11 cellular contexts compared by ENCODE assay signal in the genomic region with DNA sequence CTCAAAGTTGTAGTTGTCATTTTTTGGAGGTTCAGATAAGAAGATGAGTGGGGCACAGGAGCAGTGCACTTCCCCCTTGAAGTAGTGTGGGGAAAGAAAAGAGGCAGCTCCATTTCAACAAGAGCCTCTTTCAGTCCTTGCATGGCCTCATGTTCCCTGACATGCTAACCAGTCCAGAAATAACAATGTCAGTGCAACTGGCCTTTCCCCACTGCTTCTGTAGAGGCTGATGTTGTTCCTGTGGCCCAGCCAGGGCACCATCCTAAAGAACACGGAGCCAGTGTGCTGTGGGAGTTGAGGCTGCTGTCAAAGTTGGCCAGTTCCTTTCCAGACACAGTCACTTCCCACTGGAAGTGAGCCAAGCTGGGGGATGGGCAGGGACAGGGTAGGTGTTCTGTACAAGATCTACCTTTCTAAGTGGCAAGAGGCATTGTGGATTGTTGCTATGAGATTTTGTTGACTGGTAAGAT.
DNase-seq lines count a peak whose midpoint lies in the region; ATAC-seq and TF ChIP-seq lines count a peak whose summit lies in the region.
"Had no signal": no experiment of that assay in that cellular context is flagged by ENCODE, and none has a peak within 500 bp of the region (broad histone marks: within the 10 kb centered on the region; RNA-seq: fewer than 3 reads in every experiment).

No MANE protein-coding gene starts in this region.

- intact Hi-C loops in vagina (cut with DNase I): no loop called here

- no peak for TF ChIP-seq POLR2A in vagina (IDR thresholded peaks at IDR 0.05)

- H3K27ac ChIP-seq in 22Rv1 (peak overlapping the region; percentile 50), mesendoderm (ENCODE audit: low read depth, low read length) (no peak overlapping the region), vagina (no peak overlapping the region)

- no peak overlapping the region for H2BK15ac ChIP-seq in mesendoderm (replicated peaks; ENCODE audit: low read depth)

- TF ChIP-seq CTCF in 22Rv1 (IDR thresholded peaks at IDR 0.05): no peak
- TF ChIP-seq CTCF in cardiac fibroblast (IDR thresholded peaks at IDR 0.05; ENCODE audit: low read depth, low read length): no peak
- no peak for TF ChIP-seq CTCF in vagina (IDR thresholded peaks at IDR 0.05)

- ATAC-seq in HG03095 (IDR thresholded peaks at IDR 0.05; ENCODE audit: unreplicated experiment): no peak

- peak; percentile 39; the same call in 1 of the 2 replicates for TF ChIP-seq RAD21 in Ishikawa (IDR thresholded peaks at IDR 0.05; ENCODE audit: low read depth)

- no peaks in the 10 kb centered on the region for H3K79me2 ChIP-seq in mesendoderm (ENCODE audit: control insufficient read depth, insufficient read depth, low read length)

- H3K27me3 ChIP-seq in mesendoderm (ENCODE audit: insufficient read depth, low read length, poor library complexity): no peaks in the 10 kb centered on the region
- no peaks in the 10 kb centered on the region for H3K27me3 ChIP-seq in vagina

- H3K4me1 ChIP-seq in mesendoderm (ENCODE audit: control insufficient read depth, low read depth, low read length): no peaks in the 10 kb centered on the region
- H3K4me1 ChIP-seq in vagina: peaks cover 40% of the 10 kb centered on the region

- no peak overlapping the region for H3K9ac ChIP-seq in mesendoderm (ENCODE audit: low read length)

- no peak overlapping the region for H2BK5ac ChIP-seq in mesendoderm (ENCODE audit: low read length)

- no peak overlapping the region for H3K18ac ChIP-seq in mesendoderm (ENCODE audit: low read length)

- H3K9me3 ChIP-seq in vagina: no peaks in the 10 kb centered on the region

- no peak overlapping the region for H2BK120ac ChIP-seq in mesendoderm (ENCODE audit: low read depth, low read length)

- no peak overlapping the region for H3K23ac ChIP-seq in mesendoderm (ENCODE audit: low read length)

- H3K4ac ChIP-seq in mesendoderm (ENCODE audit: low read depth, low read length): no peak overlapping the region

- H3K36me3 ChIP-seq in mesendoderm (ENCODE audit: control insufficient read depth, insufficient read depth, low read length) (no peaks in the 10 kb centered on the region), vagina (no peaks in the 10 kb centered on the region)

- H4K8ac ChIP-seq in mesendoderm (ENCODE audit: low read depth, low read length): no peak overlapping the region

- H2AK5ac ChIP-seq in mesendoderm (ENCODE audit: low read length): peak overlapping the region; percentile 12

- no peak overlapping the region for H3K4me2 ChIP-seq in mesendoderm (ENCODE audit: low read length)

- no peak overlapping the region for H3K4me3 ChIP-seq in cardiac fibroblast (replicated peaks in 1 of 2; ENCODE audit: low read depth in 2 of 2, low read length in 2 of 2)
- no peak overlapping the region for H3K4me3 ChIP-seq in mesendoderm (ENCODE audit: low read length)
- no peak overlapping the region for H3K4me3 ChIP-seq in vagina

- DNase-seq in cardiac fibroblast (ENCODE audit: low read depth in 2 of 2) (peak; percentile 41 to 51), mesendoderm (no peak), vagina (ENCODE audit: extremely low spot score in 2 of 2) (no peak), AML-193 (lab: John Stamatoyannopoulos, UW) (no peak), NCI-H345 (lab: John Stamatoyannopoulos, UW) (no peak)
- DNase-seq: activated naive CD4-positive, alpha-beta T cell treated with anti-CD3 and anti-CD28 coated beads, Interleukin-2, amount 50 U/mL, for 16 hours; DND-41; NCI-H146 had no signal

- WGBS in mesendoderm (ENCODE audit: extremely low coverage, insufficient coverage, low lambda C conversion rate): no CpG with 5 or more reads among the region's 1 CpG

- H3K79me1 ChIP-seq in mesendoderm (ENCODE audit: low read length): no peaks in the 10 kb centered on the region

- no peak overlapping the region for H3K56ac ChIP-seq in mesendoderm (ENCODE audit: low read length)

- H4K5ac ChIP-seq in mesendoderm (ENCODE audit: low read length): no peak overlapping the region

- TF ChIP-seq EP300 in Ishikawa (IDR thresholded peaks at IDR 0.05; ENCODE audit: borderline replicate concordance): peak; percentile 73; the same call in 1 of the 2 replicates

TF ChIP-seq in Ishikawa, 13 proteins besides CTCF, POLR2A, EP300 and RAD21:
- TF ChIP-seq ZBTB7A (IDR thresholded peaks at IDR 0.05; ENCODE audit: low read depth): no peak
- no peak; the same call in 1 of the 2 replicates for TF ChIP-seq YY1 (IDR thresholded peaks at IDR 0.05; ENCODE audit: low read depth)
- no peak for TF ChIP-seq EGR1 (IDR thresholded peaks at IDR 0.05)
- no peak; the same call in 1 of the 2 replicates for TF ChIP-seq TEAD4 (IDR thresholded peaks at IDR 0.05)
- TF ChIP-seq CEBPB (IDR thresholded peaks at IDR 0.05): peak; percentile 22; the same call in 1 of the 2 replicates
- TF ChIP-seq, protein P1, sequence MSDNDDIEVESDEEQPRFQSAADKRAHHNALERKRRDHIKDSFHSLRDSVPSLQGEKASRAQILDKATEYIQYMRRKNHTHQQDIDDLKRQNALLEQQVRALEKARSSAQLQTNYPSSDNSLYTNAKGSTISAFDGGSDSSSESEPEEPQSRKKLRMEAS (IDR thresholded peaks at IDR 0.05): peak; percentile 76
- TF ChIP-seq, protein P2, sequence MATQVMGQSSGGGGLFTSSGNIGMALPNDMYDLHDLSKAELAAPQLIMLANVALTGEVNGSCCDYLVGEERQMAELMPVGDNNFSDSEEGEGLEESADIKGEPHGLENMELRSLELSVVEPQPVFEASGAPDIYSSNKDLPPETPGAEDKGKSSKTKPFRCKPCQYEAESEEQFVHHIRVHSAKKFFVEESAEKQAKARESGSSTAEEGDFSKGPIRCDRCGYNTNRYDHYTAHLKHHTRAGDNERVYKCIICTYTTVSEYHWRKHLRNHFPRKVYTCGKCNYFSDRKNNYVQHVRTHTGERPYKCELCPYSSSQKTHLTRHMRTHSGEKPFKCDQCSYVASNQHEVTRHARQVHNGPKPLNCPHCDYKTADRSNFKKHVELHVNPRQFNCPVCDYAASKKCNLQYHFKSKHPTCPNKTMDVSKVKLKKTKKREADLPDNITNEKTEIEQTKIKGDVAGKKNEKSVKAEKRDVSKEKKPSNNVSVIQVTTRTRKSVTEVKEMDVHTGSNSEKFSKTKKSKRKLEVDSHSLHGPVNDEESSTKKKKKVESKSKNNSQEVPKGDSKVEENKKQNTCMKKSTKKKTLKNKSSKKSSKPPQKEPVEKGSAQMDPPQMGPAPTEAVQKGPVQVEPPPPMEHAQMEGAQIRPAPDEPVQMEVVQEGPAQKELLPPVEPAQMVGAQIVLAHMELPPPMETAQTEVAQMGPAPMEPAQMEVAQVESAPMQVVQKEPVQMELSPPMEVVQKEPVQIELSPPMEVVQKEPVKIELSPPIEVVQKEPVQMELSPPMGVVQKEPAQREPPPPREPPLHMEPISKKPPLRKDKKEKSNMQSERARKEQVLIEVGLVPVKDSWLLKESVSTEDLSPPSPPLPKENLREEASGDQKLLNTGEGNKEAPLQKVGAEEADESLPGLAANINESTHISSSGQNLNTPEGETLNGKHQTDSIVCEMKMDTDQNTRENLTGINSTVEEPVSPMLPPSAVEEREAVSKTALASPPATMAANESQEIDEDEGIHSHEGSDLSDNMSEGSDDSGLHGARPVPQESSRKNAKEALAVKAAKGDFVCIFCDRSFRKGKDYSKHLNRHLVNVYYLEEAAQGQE (IDR thresholded peaks at IDR 0.05; ENCODE audit: low read depth): peak; percentile 52
- TF ChIP-seq CREB1 (IDR thresholded peaks at IDR 0.05; ENCODE audit: low read depth): no peak
- 0 out of 2 replicates have a peak, but pooled peaks have one; percentile 46 for TF ChIP-seq FOXM1 (IDR thresholded peaks at IDR 0.05; ENCODE audit: borderline replicate concordance, low read depth)
- TF ChIP-seq TAF1 (IDR thresholded peaks at IDR 0.05; ENCODE audit: low read depth): peak; percentile 50; the same call in 1 of the 2 replicates
- TF ChIP-seq TCF12 (IDR thresholded peaks at IDR 0.05; ENCODE audit: low read depth): peak; percentile 73; the same call in 1 of the 2 replicates
- peak; percentile 100 for TF ChIP-seq NFIC (IDR thresholded peaks at IDR 0.05)
- TF ChIP-seq, protein P3, sequence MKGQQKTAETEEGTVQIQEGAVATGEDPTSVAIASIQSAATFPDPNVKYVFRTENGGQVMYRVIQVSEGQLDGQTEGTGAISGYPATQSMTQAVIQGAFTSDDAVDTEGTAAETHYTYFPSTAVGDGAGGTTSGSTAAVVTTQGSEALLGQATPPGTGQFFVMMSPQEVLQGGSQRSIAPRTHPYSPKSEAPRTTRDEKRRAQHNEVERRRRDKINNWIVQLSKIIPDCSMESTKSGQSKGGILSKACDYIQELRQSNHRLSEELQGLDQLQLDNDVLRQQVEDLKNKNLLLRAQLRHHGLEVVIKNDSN (IDR thresholded peaks at IDR 0.05): peak; percentile 47; the same call in 1 of the 2 replicates

Comparison
In these comparisons a context has a peak if more than half of its experiments do, and no peak if none do; other contexts are left out.
1. DNase-seq: peak in cardiac fibroblast (2 of 2); none in mesendoderm (single experiment), vagina (0 of 2), AML-193 (0 of 2) and NCI-H345 (single experiment).